15 cellular contexts compared by ENCODE assay signal in the genomic region with DNA sequence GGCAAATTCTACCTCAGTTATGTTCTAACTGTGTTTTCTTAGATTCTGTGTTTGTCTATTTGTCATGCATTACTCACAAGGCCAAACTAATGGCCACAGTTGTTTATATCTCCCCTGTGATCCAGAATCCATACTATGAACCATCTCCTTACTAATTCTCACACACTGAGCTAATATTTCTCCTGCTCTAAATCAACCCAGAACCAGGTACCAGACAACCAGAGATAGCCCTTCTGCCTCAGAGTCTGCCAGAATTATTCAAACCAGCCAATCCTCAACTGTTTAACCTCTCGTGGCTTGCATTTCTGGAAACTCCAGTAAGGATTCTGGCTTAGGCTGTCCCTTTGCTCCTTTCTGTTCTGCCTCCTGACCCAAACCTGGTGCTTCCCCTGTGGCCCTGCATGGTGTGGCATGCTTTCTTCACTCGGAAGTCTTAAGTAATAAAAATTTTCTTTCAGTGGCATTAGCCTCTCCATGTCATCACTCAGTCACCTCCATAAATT. TPM values are rescaled to one million over a fixed set of nuclear protein-coding genes. Genes with fewer than 3 reads are reported as not detected.
DNase-seq lines count a peak whose midpoint lies in the region; ATAC-seq and TF ChIP-seq lines count a peak whose summit lies in the region.
"Had no signal": no experiment of that assay in that cellular context is flagged by ENCODE, and none has a peak within 500 bp of the region (broad histone marks: within the 10 kb centered on the region; RNA-seq: fewer than 3 reads in every experiment).

No MANE protein-coding gene starts in this region.

- ATAC-seq in GM21526 (IDR thresholded peaks at IDR 0.05; ENCODE audit: low FRiP score, unreplicated experiment) = no peak
- ATAC-seq: body of pancreas had no signal

- H3K27me3 ChIP-seq in ACC112 (ENCODE audit: insufficient read depth, low read length) (no peaks in the 10 kb centered on the region), PC-9 (ENCODE audit: insufficient read depth, low read depth) (no peaks in the 10 kb centered on the region)
- H3K27me3 ChIP-seq: BE2C, body of pancreas, testis had no signal

- DNase-seq in ELR (ENCODE audit: low read depth) = peak; percentile 73
- no peak for DNase-seq in PC-9
- DNase-seq in foreskin fibroblast = peak; percentile 26 to 54
- no peak for DNase-seq in NCI-H1930 (lab: John Stamatoyannopoulos, UW)
- DNase-seq in superior temporal gyrus (ENCODE audit: extremely low spot score) = no peak
- DNase-seq: BE2C, body of pancreas, head of caudate nucleus, islet precursor cell, NCI-H1092 treated with DMSO at 0.1 percent for 48 hours, NCI-H774, testis had no signal

- 0 out of 2 replicates have a peak, but pooled peaks cover 5% of the 10 kb centered on the region for H3F3A ChIP-seq in PC-9 (ENCODE audit: insufficient read depth, low read depth)

- no peaks in the 10 kb centered on the region for H3K9me3 ChIP-seq in PC-9 (ENCODE audit: insufficient read depth, low read depth)
- H3K9me3 ChIP-seq: BE2C, body of pancreas, testis had no signal

- H3K4me2 ChIP-seq in PC-9 = peak overlapping the region; percentile 18; the same call in 1 of the 2 replicates

- BruUV-seq in PC-9 (replicated peaks; lab: Mats Ljungman, UMichigan) = no TSS peak

- H3K79me2 ChIP-seq in ACC112 (ENCODE audit: control insufficient read depth, insufficient read depth, low read length, unreplicated experiment) = no peaks in the 10 kb centered on the region
- no peaks in the 10 kb centered on the region for H3K79me2 ChIP-seq in PC-9 (ENCODE audit: low read depth)

- peak overlapping the region; percentile 72 for H2AFZ ChIP-seq in ACC112 (ENCODE audit: low read length, unreplicated experiment)
- H2AFZ ChIP-seq in PC-9 = 0 out of 2 replicates have a peak overlapping the region, but pooled peaks have one; percentile 19

- CTCF ChIA-PET in PC-9 (lab: Charles Lee) = interaction anchor here (1.2 kb wide), 1 partner anchor 21 kb away, joined by 5 read pairs; no protein-coding TSS in a partner anchor

- intact Hi-C loops in PC-9 (cut with micrococcal nuclease; ENCODE audit: unreplicated experiment) = no loop called here

- H3K9me2 ChIP-seq in PC-9 (ENCODE audit: insufficient read depth) = peaks cover 5% of the 10 kb centered on the region; the same call in 1 of the 2 replicates

- POLR2A ChIA-PET in PC-9 (lab: Charles Lee; ENCODE audit: unreplicated experiment) = no interaction called here

- peak overlapping the region; percentile 17 for H3K4me3 ChIP-seq in ACC112 (ENCODE audit: low read depth, low read length)
- no peak overlapping the region for H3K4me3 ChIP-seq in PC-9
- no peak overlapping the region for H3K4me3 ChIP-seq in foreskin fibroblast (ENCODE audit: low read depth in 1 of 2, low read length in 2 of 2)
- H3K4me3 ChIP-seq: body of pancreas, testis had no signal

- no peak for TF ChIP-seq CTCF in PC-9 (conservative IDR thresholded peaks at IDR 0.05)
- no peak for TF ChIP-seq CTCF in foreskin fibroblast (IDR thresholded peaks at IDR 0.05; ENCODE audit: low read depth, low read length)

- H3K4me1 ChIP-seq in ACC112 (ENCODE audit: control insufficient read depth, insufficient read depth, low read length, unreplicated experiment) (peaks cover 15% of the 10 kb centered on the region), PC-9 (replicated peaks; ENCODE audit: insufficient read depth) (peaks cover 15% of the 10 kb centered on the region)
- H3K4me1 ChIP-seq: BE2C, testis had no signal

- H3K36me3 ChIP-seq in ACC112 (ENCODE audit: insufficient read depth, low read length) (no peaks in the 10 kb centered on the region), PC-9 (ENCODE audit: low read depth) (no peaks in the 10 kb centered on the region)
- H3K36me3 ChIP-seq: BE2C had no signal

- H3K27ac ChIP-seq in ACC112 (ENCODE audit: low read depth, low read length) = no peak overlapping the region
- no peak overlapping the region for H3K27ac ChIP-seq in PC-9
- H3K27ac ChIP-seq: body of pancreas, testis had no signal

- no peaks in the 10 kb centered on the region for H4K20me1 ChIP-seq in PC-9 (ENCODE audit: insufficient read depth)

RNA-seq across cellular contexts. Expression of a gene that starts 59.4 kb away (rescaled TPM):
- total RNA-seq in PC-9 (2021) = 1.4 and 1.5 TPM in 2 replicates
- total RNA-seq: mesenteric fat pad had no signal

Comparison
In these comparisons a context has a peak if more than half of its experiments do, and no peak if none do; other contexts are left out.
1. DNase-seq: peak in ELR (single experiment) and foreskin fibroblast (2 of 2); none in PC-9 (0 of 2), NCI-H1930 (0 of 2) and superior temporal gyrus (single experiment).